ENCODE assay signal across 8 cellular contexts in genomic region chr7:129144095-129144833, GRCh38. TPM values are rescaled to one million over a fixed set of nuclear protein-coding genes. Genes with fewer than 3 reads are reported as not detected.
DNase-seq lines count a peak whose midpoint lies in the region; ATAC-seq, FAIRE-seq and TF ChIP-seq lines count a peak whose summit lies in the region.

A gene with protein sequence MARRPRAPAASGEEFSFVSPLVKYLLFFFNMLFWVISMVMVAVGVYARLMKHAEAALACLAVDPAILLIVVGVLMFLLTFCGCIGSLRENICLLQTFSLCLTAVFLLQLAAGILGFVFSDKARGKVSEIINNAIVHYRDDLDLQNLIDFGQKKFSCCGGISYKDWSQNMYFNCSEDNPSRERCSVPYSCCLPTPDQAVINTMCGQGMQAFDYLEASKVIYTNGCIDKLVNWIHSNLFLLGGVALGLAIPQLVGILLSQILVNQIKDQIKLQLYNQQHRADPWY (plus strand): TSS chr7:129144707. CDS start chr7:129144981, 274 bp downstream.

- H3K9ac ChIP-seq in HepG2 (ENCODE audit: insufficient read depth, low read depth, low read length), result 0 out of 2 replicates have a peak within 1 kb of the TSS, but pooled peaks have one; percentile 32

- H3K36me3 ChIP-seq in A673 (ENCODE audit: insufficient read depth, low read length, poor library complexity, severe bottlenecking) (no peaks in the 10 kb centered on the region), HepG2 (replicated peaks in 1 of 2; ENCODE audit: control insufficient read depth in 1 of 2, insufficient read depth in 2 of 2, low read length in 2 of 2) (no peaks in the 10 kb centered on the region)

- ATAC-seq in GM18858 (IDR thresholded peaks at IDR 0.05; ENCODE audit: unreplicated experiment) (peak; percentile 58), HG03064 (IDR thresholded peaks at IDR 0.05; ENCODE audit: low read depth, unreplicated experiment) (peak; percentile 57), HepG2 (peak; percentile 99)

- peak within 1 kb of the TSS; percentile 89 for H3K4me3 Mint-ChIP-seq in activated CD4-positive, alpha-beta T cell treated with anti-CD3 and anti-CD28 coated beads, Interleukin-2, amount 10 ng/mL, durations not matched to agents 24 days and 14 days

- TF ChIP-seq RAD21 in HepG2 (CRISPR knock-in tag; IDR thresholded peaks at IDR 0.05), result no peak

- H3K4me1 ChIP-seq in A673 (ENCODE audit: insufficient read depth, low read length, poor library complexity, severe bottlenecking), result no peaks in the 10 kb centered on the region
- H3K4me1 ChIP-seq in HepG2 (ENCODE audit: insufficient read depth, low read length), result peaks cover 26% of the 10 kb centered on the region

- peak within 1 kb of the TSS; percentile 91 for H3K4me2 ChIP-seq in HepG2 (ENCODE audit: low read depth, low read length)

- H2AFZ ChIP-seq in HepG2 (ENCODE audit: low read length), result peak within 1 kb of the TSS; percentile 61

- TF ChIP-seq CTCF in A673 (conservative IDR thresholded peaks at IDR 0.05; ENCODE audit: low read depth, low read length) (no peak), HepG2 (CRISPR knock-in tag; IDR thresholded peaks at IDR 0.05) (0 out of 2 replicates have a peak, but pooled peaks have one; percentile 2)

- BruUV-seq in A673 (replicated peaks; lab: Mats Ljungman, UMichigan), result no TSS peak
- no TSS peak for BruUV-seq in HepG2 (replicated peaks; lab: Mats Ljungman, UMichigan)

- H3K9me3 Mint-ChIP-seq in activated CD4-positive, alpha-beta T cell treated with anti-CD3 and anti-CD28 coated beads, Interleukin-2, amount 10 ng/mL, durations not matched to agents 24 days and 14 days, result no peaks in the 10 kb centered on the region

- H4K20me1 ChIP-seq in HepG2 (ENCODE audit: insufficient read depth, low read length), result no peaks in the 10 kb centered on the region

- CTCF ChIA-PET in A673 (lab: Charles Lee), result interaction anchor here (0.6 to 1.5 kb wide), 3 partner anchors 20 to 141 kb away, joined by 3 to 5 read pairs (median 4); no protein-coding TSS in a partner anchor
- CTCF ChIA-PET in HepG2 (lab: Yijun Ruan, JAX; ENCODE audit: low intra/inter-chr PET ratio, low total read pairs), result no interaction called here

- intact Hi-C loops in A673 (cut with micrococcal nuclease; ENCODE audit: unreplicated experiment), result no loop called here
- intact Hi-C loops in activated CD4-positive, alpha-beta T cell treated with anti-CD3 and anti-CD28 coated beads, Interleukin-2, amount 10 ng/mL, durations not matched to agents 24 days and 14 days (cut with micrococcal nuclease), result no loop called here
- intact Hi-C loops in HepG2 (cut with micrococcal nuclease; ENCODE audit: unreplicated experiment), result loop anchor here (2.0 kb wide), 1 partner anchor 41 kb away; no protein-coding TSS in a partner anchor

- H3K27me3 Mint-ChIP-seq in activated CD4-positive, alpha-beta T cell treated with anti-CD3 and anti-CD28 coated beads, Interleukin-2, amount 10 ng/mL, durations not matched to agents 24 days and 14 days, result peaks cover 51% of the 10 kb centered on the region

- no peak within 1 kb of the TSS for H3K27ac Mint-ChIP-seq in activated CD4-positive, alpha-beta T cell treated with anti-CD3 and anti-CD28 coated beads, Interleukin-2, amount 10 ng/mL, durations not matched to agents 24 days and 14 days

- no peaks in the 10 kb centered on the region for H3K79me2 ChIP-seq in HepG2 (ENCODE audit: insufficient read depth, low read length)

- DNase-seq in A673 (ENCODE audit: low spot score) (peak; percentile 75), NCI-H2196 treated with DMSO at 0.1 percent for 48 hours (lab: John Stamatoyannopoulos, UW; ENCODE audit: unreplicated experiment) (peak; percentile 49), dedifferentiated amniotic fluid mesenchymal stem cell (ENCODE audit: extremely low spot score) (peak; percentile 44), HepG2 (ENCODE audit: low spot score) (peak; percentile 66)
- DNase-seq in activated CD4-positive, alpha-beta T cell treated with anti-CD3 and anti-CD28 coated beads, Interleukin-2, amount 10 ng/mL, durations not matched to agents 24 days and 14 days, result peak; percentile 92
- peak; percentile 41 for DNase-seq in stimulated activated CD4-positive, alpha-beta T cell treated with anti-CD3 and anti-CD28 coated beads, Interleukin-2, amount 100 ng/mL, for 4 hours (ENCODE audit: low read depth)

- H3K4me3 ChIP-seq in A673 (ENCODE audit: low read depth, low read length, poor library complexity, severe bottlenecking) (peak within 1 kb of the TSS; percentile 58), HepG2 (replicated peaks in 1 of 3; ENCODE audit: insufficient read depth in 1 of 3, low read depth in 2 of 3, low read length in 3 of 3) (peak within 1 kb of the TSS; percentile 71 to 83 (median 82))

- TF ChIP-seq EP300 in HepG2 (IDR thresholded peaks at IDR 0.05; ENCODE audit: low read depth in 2 of 2, low read length in 2 of 2) (no peak), HepG2 (CRISPR knock-in tag; IDR thresholded peaks at IDR 0.05; ENCODE audit: borderline replicate concordance) (no peak)

- H3K4me1 Mint-ChIP-seq in activated CD4-positive, alpha-beta T cell treated with anti-CD3 and anti-CD28 coated beads, Interleukin-2, amount 10 ng/mL, durations not matched to agents 24 days and 14 days, result peaks cover 11% of the 10 kb centered on the region

- H3K9me3 ChIP-seq in A673 (ENCODE audit: low read depth, low read length, poor library complexity, severe bottlenecking) (no peaks in the 10 kb centered on the region), HepG2 (ENCODE audit: low read length) (no peaks in the 10 kb centered on the region)

- 3% methylated on average over 19 of the region's 43 CpGs for WGBS in HepG2 (ENCODE audit: low lambda C conversion rate)

- peaks cover 16% of the 10 kb centered on the region for H3K27me3 ChIP-seq in A673 (replicated peaks; ENCODE audit: insufficient read depth, low read depth, low read length, poor library complexity)
- peaks cover 0 to 17% of the 10 kb centered on the region in 2 experiments; a peak in 2 of 5 replicates for H3K27me3 ChIP-seq in HepG2 (ENCODE audit: control insufficient read depth in 1 of 2, insufficient read depth in 2 of 2, low read length in 2 of 2)

- POLR2A ChIA-PET in A673 (lab: Charles Lee; ENCODE audit: low non-redundant PET) (no interaction called here), HepG2 (lab: Yijun Ruan, JAX) (interaction anchor here (1.0 kb wide), 1 partner anchor 42 kb away, joined by 3 read pairs; no protein-coding TSS in a partner anchor)

- in situ Hi-C loops in HepG2 (cut with HindIII; ENCODE audit: extremely low pct_ligation_motif_present, low pct_unique_long_range_greater_than_20kb), result no loop called here

- FAIRE-seq in HepG2 (lab: Jason Lieb, UNC), result peak; percentile 28

- no peaks in the 10 kb centered on the region for H3K36me3 Mint-ChIP-seq in activated CD4-positive, alpha-beta T cell treated with anti-CD3 and anti-CD28 coated beads, Interleukin-2, amount 10 ng/mL, durations not matched to agents 24 days and 14 days (ENCODE audit: low read depth)

- H3K27ac ChIP-seq in A673 (ENCODE audit: low read depth, low read length, poor library complexity, severe bottlenecking) (no peak within 1 kb of the TSS), HepG2 (ENCODE audit: extremely low read length, insufficient read depth, low read length) (no peak within 1 kb of the TSS)

- peak in 1 of 2 experiments; percentile 41; a peak in 1 of 4 replicates for TF ChIP-seq POLR2A in HepG2 (IDR thresholded peaks at IDR 0.05; ENCODE audit: insufficient read depth in 1 of 2, low read depth in 2 of 2, low read length in 2 of 2)

TF ChIP-seq in HepG2, 621 proteins besides CTCF, POLR2A, EP300 and RAD21 (continues in another document):
- TF ChIP-seq ZBTB7A (CRISPR knock-in tag; IDR thresholded peaks at IDR 0.05) (0 out of 2 replicates have a peak, but pooled peaks have one; percentile 35), ZNF510 (CRISPR knock-in tag; IDR thresholded peaks at IDR 0.05; ENCODE audit: low read depth) (0 out of 2 replicates have a peak, but pooled peaks have one; percentile 27), ZNF788 (CRISPR knock-in tag; IDR thresholded peaks at IDR 0.05; ENCODE audit: borderline replicate concordance) (peak; percentile 15; the same call in 1 of the 2 replicates), POLR2G (IDR thresholded peaks at IDR 0.05; ENCODE audit: low read depth, low read length) (0 out of 2 replicates have a peak, but pooled peaks have one; percentile 32), ZMYM4 (CRISPR knock-in tag; IDR thresholded peaks at IDR 0.05) (peak; percentile 49; the same call in 1 of the 2 replicates), KMT2B (CRISPR knock-in tag; IDR thresholded peaks at IDR 0.05) (peak; percentile 45; the same call in 1 of the 2 replicates), PHF21A (CRISPR knock-in tag; IDR thresholded peaks at IDR 0.05) (peak; percentile 66), HDAC1 (CRISPR knock-in tag; IDR thresholded peaks at IDR 0.05) (0 out of 2 replicates have a peak, but pooled peaks have one; percentile 31)

RNA-seq across cellular contexts. Expression of the gene that starts here (rescaled TPM):
- total RNA-seq in A673 (2021) (1.6 and 3.5 TPM in 2 replicates), HepG2 (2016; rRNA removed; fragmentation: Illumina TruSeq; extraction: Trizol) (12.9 and 15.3 TPM in 2 replicates)
- total RNA-seq in activated CD4-positive, alpha-beta T cell treated with anti-CD3 and anti-CD28 coated beads, Interleukin-2, amount 10 ng/mL, durations not matched to agents 24 days and 14 days, result 5.4 and 6.2 TPM in 2 replicates
- 15.1 and 19.5 TPM in 2 replicates for total RNA-seq in HepG2 (2016; cell fraction: cytosol; rRNA removed; fragmentation: Illumina TruSeq; extraction: Trizol; ENCODE audit: low read depth)
- total RNA-seq in HepG2 (2016; cell fraction: insoluble cytoplasmic fraction; rRNA removed; fragmentation: Illumina TruSeq; extraction: Trizol), result 10.8 and 14.4 TPM in 2 replicates
- 32.7 and 34.3 TPM in 2 replicates for total RNA-seq in HepG2 (2016; cell fraction: membrane; rRNA removed; fragmentation: Illumina TruSeq; extraction: Trizol)
- 8.1 and 9.4 TPM in 2 replicates for total RNA-seq in HepG2 (2016; cell fraction: nucleus; rRNA removed; fragmentation: Illumina TruSeq; extraction: Trizol)
- polyA plus RNA-seq in HepG2 (2011; rRNA removed), result 16.5 and 18.2 TPM in 2 replicates
- 19.8 and 23.3 TPM in 2 replicates for polyA plus RNA-seq in HepG2 (2011; cell fraction: cytosol; rRNA removed)
- polyA plus RNA-seq in HepG2 (2011; cell fraction: nucleus; rRNA removed), result 8.5 and 9.9 TPM in 2 replicates
- 10.1 and 13.3 TPM in 2 replicates for polyA plus RNA-seq in HepG2 (2012)
- polyA plus RNA-seq in HepG2 (2016; cell fraction: cytosol; fragmentation: Illumina TruSeq; extraction: Trizol; ENCODE audit: low read depth), result 23.0 and 28.4 TPM in 2 replicates
- polyA plus RNA-seq in HepG2 (2016; cell fraction: insoluble cytoplasmic fraction; fragmentation: Illumina TruSeq; extraction: Trizol; ENCODE audit: low read depth), result 13.0 and 14.1 TPM in 2 replicates
- 35.6 and 37.4 TPM in 2 replicates for polyA plus RNA-seq in HepG2 (2016; cell fraction: membrane; fragmentation: Illumina TruSeq; extraction: Trizol; ENCODE audit: low read depth)
- polyA plus RNA-seq in HepG2 (2016; cell fraction: nucleus; fragmentation: Illumina TruSeq; extraction: Trizol; ENCODE audit: insufficient read depth, low read depth), result 15.5 and 18.6 TPM in 2 replicates
- 9.5 and 35.1 TPM in 2 replicates for polyA minus RNA-seq in HepG2 (2011; rRNA and poly(A)+ RNA removed; ENCODE audit: low replicate concordance)
- polyA minus RNA-seq in HepG2 (2011; cell fraction: cytosol; rRNA and poly(A)+ RNA removed), result 9.1 and 9.7 TPM in 2 replicates
- polyA minus RNA-seq in HepG2 (2011; cell fraction: nucleus; rRNA and poly(A)+ RNA removed), result 7.2 and 10.4 TPM in 2 replicates

Comparison
In these comparisons a context has a peak if more than half of its experiments do, and no peak if none do; other contexts are left out.
1. DNase-seq: peak in every context shown above with its lines; median percentile 92 in activated CD4-positive, alpha-beta T cell treated with anti-CD3 and anti-CD28 coated beads, Interleukin-2, amount 10 ng/mL, durations not matched to agents 24 days and 14 days; 75 in A673; 66 in HepG2; 49 in NCI-H2196 treated with DMSO at 0.1 percent for 48 hours; 44 in dedifferentiated amniotic fluid mesenchymal stem cell; 41 in stimulated activated CD4-positive, alpha-beta T cell treated with anti-CD3 and anti-CD28 coated beads, Interleukin-2, amount 100 ng/mL, for 4 hours.